28 cellular contexts compared by ENCODE assay signal in genomic region chr11:17936790-17937189, GRCh38.
"Had no signal": no experiment of that assay in that cellular context is flagged by ENCODE, and none has a peak within 500 bp of the region (broad histone marks: within the 10 kb centered on the region; RNA-seq: fewer than 3 reads in every experiment).

No MANE protein-coding gene starts in this region.

- DNase-seq: activated CD4-positive, alpha-beta memory T cell treated with anti-CD3 and anti-CD28 coated beads, Interleukin-2, amount 10 ng/mL, durations not matched to agents 7 days and 5 days; activated CD4-positive, alpha-beta T cell treated with anti-CD3 and anti-CD28 coated beads for 1 hour; activated CD4-positive, alpha-beta T cell treated with anti-CD3 and anti-CD28 coated beads for 4 hours; activated CD4-positive, alpha-beta T cell treated with anti-CD3 and anti-CD28 coated beads, Interleukin-2, amount 10 ng/mL, durations not matched to agents 7 days and 5 days; activated CD4-positive, alpha-beta T cell treated with anti-CD3 and anti-CD28 coated beads, Interleukin-2, amount 50 U/mL, for 4 hours; activated CD8-positive, alpha-beta memory T cell treated with anti-CD3 and anti-CD28 coated beads, Interleukin-2, amount 50 U/mL, for 48 hours; activated gamma-delta T cell; activated naive CD4-positive, alpha-beta T cell; activated naive CD4-positive, alpha-beta T cell treated with anti-CD3 and anti-CD28 coated beads, Interleukin-2, amount 10 ng/mL, durations not matched to agents 7 days and 5 days; activated T-cell treated with anti-CD3 and anti-CD28 coated beads for 4 hours; activated T-cell treated with anti-CD3 and anti-CD28 coated beads, Interleukin-2, amount 50 U/mL, for 24 hours; activated T-cell treated with anti-CD3 and anti-CD28 coated beads, Interleukin-2, amount 50 U/mL, for 72 hours; amniotic stem cell; anterior cingulate cortex; brain microvascular endothelial cell; dorsolateral prefrontal cortex; effector memory CD8-positive, alpha-beta T cell; esophagus squamous epithelium; foreskin melanocyte; head of caudate nucleus; T-helper 2 cell had no signal

- H3K27me3 ChIP-seq: brain microvascular endothelial cell, dorsolateral prefrontal cortex, esophagus squamous epithelium had no signal

- H3K27ac ChIP-seq: brain microvascular endothelial cell, coronary artery, dorsolateral prefrontal cortex, epithelial cell of prostate, esophagus squamous epithelium had no signal

- H3K27ac Mint-ChIP-seq: activated CD4-positive, alpha-beta memory T cell treated with anti-CD3 and anti-CD28 coated beads, Interleukin-2, amount 10 ng/mL, durations not matched to agents 7 days and 5 days; activated CD4-positive, alpha-beta T cell treated with anti-CD3 and anti-CD28 coated beads, Interleukin-2, amount 10 ng/mL, durations not matched to agents 7 days and 5 days; activated naive CD4-positive, alpha-beta T cell treated with anti-CD3 and anti-CD28 coated beads, Interleukin-2, amount 10 ng/mL, durations not matched to agents 7 days and 5 days; activated naive CD8-positive, alpha-beta T cell; activated T-cell treated with anti-CD3 and anti-CD28 coated beads, Interleukin-2, amount 50 U/mL, for 24 hours; activated T-cell treated with anti-CD3 and anti-CD28 coated beads, Interleukin-2, amount 50 U/mL, for 72 hours; dendritic cell treated with granulocyte-macrophage colony-stimulating factor and Interleukin-4, amounts not matched to agents 40 ng/mL and 50 ng/mL, for 4 days; effector memory CD8-positive, alpha-beta T cell had no signal

- H3K9me3 ChIP-seq: esophagus squamous epithelium had no signal

- FAIRE-seq: astrocyte, bronchial epithelial cell had no signal

- ATAC-seq: activated T-cell treated with anti-CD3 and anti-CD28 coated beads, Interleukin-2, amount 50 U/mL, for 72 hours; effector memory CD8-positive, alpha-beta T cell had no signal

- H3K4me3 ChIP-seq: coronary artery, dorsolateral prefrontal cortex, esophagus squamous epithelium had no signal

- H3K9me3 Mint-ChIP-seq: central memory CD8-positive, alpha-beta T cell; dendritic cell treated with granulocyte-macrophage colony-stimulating factor and Interleukin-4, amounts not matched to agents 40 ng/mL and 50 ng/mL, for 4 days had no signal

- H3K4me1 ChIP-seq: esophagus squamous epithelium had no signal

- H3K36me3 ChIP-seq: brain microvascular endothelial cell had no signal
